17 cellular contexts compared by ENCODE assay signal in genomic region chr6:36938536-36938935, GRCh38. TPM values are rescaled to one million over a fixed set of nuclear protein-coding genes. Genes with fewer than 3 reads are reported as not detected.
DNase-seq lines count a peak whose midpoint lies in the region; ATAC-seq, FAIRE-seq and TF ChIP-seq lines count a peak whose summit lies in the region.
"Had no signal": no experiment of that assay in that cellular context is flagged by ENCODE, and none has a peak within 500 bp of the region (broad histone marks: within the 10 kb centered on the region; RNA-seq: fewer than 3 reads in every experiment).

No MANE protein-coding gene starts in this region.

- H3K4me3 ChIP-seq in PC-3 (ENCODE audit: low read length), result no peak overlapping the region
- H3K4me3 ChIP-seq: adrenal gland, coronary artery had no signal

- no peak overlapping the region for H3K27ac ChIP-seq in PC-3 (ENCODE audit: low read length)
- H3K27ac ChIP-seq: adrenal gland, coronary artery, HL-60, VCaP had no signal

- no peaks in the 10 kb centered on the region for H3K79me2 ChIP-seq in PC-3 (ENCODE audit: low read length)

- CTCF ChIA-PET in PC-3 (lab: Charles Lee), result no interaction called here

- no peaks in the 10 kb centered on the region for H3K27me3 ChIP-seq in PC-3 (ENCODE audit: low read length)
- H3K27me3 ChIP-seq: adrenal gland had no signal

- no peaks in the 10 kb centered on the region for H4K20me1 ChIP-seq in PC-3 (ENCODE audit: low read length)

- no peak for TF ChIP-seq CTCF in PC-3 (conservative IDR thresholded peaks at IDR 0.05; ENCODE audit: low read depth, low read length)

- H3K4me1 ChIP-seq in PC-3 (ENCODE audit: insufficient read depth, low read length), result 0 out of 2 replicates have a peak, but pooled peaks cover 5% of the 10 kb centered on the region
- H3K4me1 ChIP-seq: adrenal gland had no signal

- no peak overlapping the region for H2AFZ ChIP-seq in PC-3 (ENCODE audit: low read length)

- no peak for TF ChIP-seq POLR2A in H54 (IDR thresholded peaks at IDR 0.05; ENCODE audit: low read depth, low read length)

- no peaks in the 10 kb centered on the region for H3K9me2 ChIP-seq in PC-3 (replicated peaks; ENCODE audit: low read length)

- POLR2A ChIA-PET in PC-3 (lab: Charles Lee; ENCODE audit: unreplicated experiment), result no interaction called here

- ATAC-seq in PC-3 (no peak), HG02610 (IDR thresholded peaks at IDR 0.05; ENCODE audit: unreplicated experiment) (no peak)
- ATAC-seq: activated CD8-positive, alpha-beta T cell treated with anti-CD3 and anti-CD28 coated beads, Interleukin-2, amount 10 ng/mL, durations not matched to agents 7 days and 5 days had no signal

- no peaks in the 10 kb centered on the region for H3K36me3 ChIP-seq in PC-3 (ENCODE audit: low read depth, low read length)
- H3K36me3 ChIP-seq: adrenal gland had no signal

- H3K9me3 ChIP-seq in PC-3 (ENCODE audit: low read length), result no peaks in the 10 kb centered on the region
- H3K9me3 ChIP-seq: adrenal gland had no signal

- H3K9ac ChIP-seq in PC-3 (ENCODE audit: low read length), result no peak overlapping the region

- DNase-seq in A172 (ENCODE audit: low spot score), result peak; percentile 79
- DNase-seq in H54 (ENCODE audit: insufficient read length, low spot score), result peak; percentile 98
- peak; percentile 53 for DNase-seq in T1000 (lab: John Stamatoyannopoulos, UW)
- peak; percentile 45 for DNase-seq in fibroblast of peridontal ligament (ENCODE audit: extremely low read depth)
- no peak for DNase-seq in NCI-H524 treated with DMSO at 0.1 percent for 48 hours (lab: John Stamatoyannopoulos, UW)
- DNase-seq in PC-3, result no peak
- DNase-seq in SIG-M5 (lab: John Stamatoyannopoulos, UW), result no peak
- DNase-seq: ACHN; activated CD8-positive, alpha-beta T cell treated with anti-CD3 and anti-CD28 coated beads, Interleukin-2, amount 10 ng/mL, durations not matched to agents 7 days and 5 days; NCI-H1694 treated with DMSO at 0.1 percent for 48 hours; NCI-H510A; SW 1271 had no signal

- BruUV-seq in PC-3 (replicated peaks; lab: Mats Ljungman, UMichigan), result no TSS peak

- intact Hi-C loops in PC-3 (cut with micrococcal nuclease), result no loop called here

- peak; percentile 86 for FAIRE-seq in H54 (lab: Jason Lieb, UNC)

- no peak overlapping the region for H3K4me2 ChIP-seq in PC-3 (ENCODE audit: low read length)

- no peaks in the 10 kb centered on the region for H3F3A ChIP-seq in PC-3 (ENCODE audit: low read length, unreplicated experiment)

RNA-seq across cellular contexts. Expression of gene PI16, which starts 16.0 kb away (rescaled TPM):
- 0.74 TPM in 1 of 2 replicates, not detected in the other for total RNA-seq in A172 (2014; rRNA removed; shearing (Covaris generic))
- total RNA-seq in PC-3 (2014; rRNA removed), result 0.07 TPM in 1 of 2 replicates, not detected in the other

RNA-seq across cellular contexts. Expression of gene MTCH1, which starts 47.5 kb away (rescaled TPM):
- total RNA-seq in A172 (2014; rRNA removed; shearing (Covaris generic)), result 189 and 200 TPM in 2 replicates
- total RNA-seq in PC-3 (2014; rRNA removed), result 253 and 264 TPM in 2 replicates

RNA-seq across cellular contexts. Expression of gene C6orf89, which starts 52.8 kb away (rescaled TPM):
- total RNA-seq in A172 (2014; rRNA removed; shearing (Covaris generic)), result 36.8 TPM in 2 replicates
- 23.2 and 27.8 TPM in 2 replicates for total RNA-seq in PC-3 (2014; rRNA removed)

Comparison
In these comparisons a context has a peak if more than half of its experiments do, and no peak if none do; other contexts are left out.
1. DNase-seq: peak in A172 (single experiment), H54 (single experiment), T1000 (single experiment) and fibroblast of peridontal ligament (single experiment); none in NCI-H524 treated with DMSO at 0.1 percent for 48 hours (single experiment), PC-3 (single experiment) and SIG-M5 (single experiment).